ENCODE assay signal across 1 cellular context in genomic region chr11:69008774-69009440, GRCh38.
A peak's percentile ranks its signal among the peaks of the same experiment; 100 is the strongest.
TF ChIP-seq lines count a peak whose summit lies in the region.

No MANE protein-coding gene starts in this region.

TF ChIP-seq in K562, 482 proteins besides CTCF, POLR2A, EP300 and RAD21 (continued from another document):
- TF ChIP-seq TCF7 (IDR thresholded peaks at IDR 0.05; ENCODE audit: borderline replicate concordance) (no peak), BHLHE40 (IDR thresholded peaks at IDR 0.05; ENCODE audit: low read length) (0 out of 2 replicates have a peak, but pooled peaks have one; percentile 8), CGGBP1 (CRISPR knock-in tag; IDR thresholded peaks at IDR 0.05) (no peak), PRPF4 (IDR thresholded peaks at IDR 0.05; ENCODE audit: insufficient read depth, low read depth, low read length, poor library complexity, severe bottlenecking) (no peak), JUND (IDR thresholded peaks at IDR 0.05; ENCODE audit: borderline replicate concordance, low read depth, low read length) (peak; percentile 66; the same call in 1 of the 2 replicates), JUND (tag; IDR thresholded peaks at IDR 0.05; ENCODE audit: borderline replicate concordance, low read depth, low read length) (no peak), ZNF431 (CRISPR knock-in tag; IDR thresholded peaks at IDR 0.05) (peak; percentile 89), ZFP36 (IDR thresholded peaks at IDR 0.05; ENCODE audit: low read depth, low read length, partially characterized antibody) (no peak), ZNF589 (CRISPR knock-in tag; IDR thresholded peaks at IDR 0.05; ENCODE audit: low read depth) (no peak), FOSL1 (tag; conservative IDR thresholded peaks at IDR 0.05) (peak; percentile 59), ETV1 (tag; conservative IDR thresholded peaks at IDR 0.05; ENCODE audit: low read depth) (no peak), SFPQ (IDR thresholded peaks at IDR 0.05; ENCODE audit: low read depth, low read length) (no peak), ATF3 (IDR thresholded peaks at IDR 0.05) (peak; percentile 52), ATF3 (CRISPR knock-in tag; conservative IDR thresholded peaks at IDR 0.05) (no peak), ZNF449 (CRISPR knock-in tag; IDR thresholded peaks at IDR 0.05) (no peak), CREBBP (IDR thresholded peaks at IDR 0.05; ENCODE audit: low read depth, low read length) (no peak), VEZF1 (CRISPR knock-in tag; IDR thresholded peaks at IDR 0.05) (peak; percentile 34; the same call in 1 of the 2 replicates), NR4A1 (CRISPR knock-in tag; IDR thresholded peaks at IDR 0.05) (no peak), NR4A1 (tag; IDR thresholded peaks at IDR 0.05) (no peak), ZKSCAN8 (CRISPR knock-in tag; IDR thresholded peaks at IDR 0.05) (no peak)
